ENCODE assay signal across 18 cellular contexts in genomic region chr20:57667385-57667784, GRCh38. TPM values are rescaled to one million over a fixed set of nuclear protein-coding genes. Genes with fewer than 3 reads are reported as not detected.
"Had no signal": no experiment of that assay in that cellular context is flagged by ENCODE, and none has a peak within 500 bp of the region (broad histone marks: within the 10 kb centered on the region; RNA-seq: fewer than 3 reads in every experiment).

No MANE protein-coding gene starts in this region.

- H3K27ac Mint-ChIP-seq: activated CD4-positive, alpha-beta T cell treated with anti-CD3 and anti-CD28 coated beads for 36 hours; progenitor cell of endocrine pancreas had no signal

- H3K27me3 Mint-ChIP-seq: activated CD4-positive, alpha-beta T cell treated with anti-CD3 and anti-CD28 coated beads for 36 hours; activated CD8-positive, alpha-beta T cell treated with anti-CD3 and anti-CD28 coated beads for 36 hours; progenitor cell of endocrine pancreas; stimulated activated naive B cell treated with anti-CD40 and anti-IgM and Interleukin-4, amounts not matched to agents 10 μg/mL and 1 μg/mL and 100 μg/mL, for 72 hours had no signal

- H3K9me3 ChIP-seq: heart right ventricle had no signal

- ATAC-seq: activated CD4-positive, alpha-beta T cell treated with anti-CD3 and anti-CD28 coated beads for 36 hours; heart right ventricle; sciatic nerve; stimulated activated naive B cell treated with anti-CD40 and anti-IgM and Interleukin-4, amounts not matched to agents 10 μg/mL and 1 μg/mL and 100 μg/mL, for 72 hours; T-cell had no signal

- H3K36me3 Mint-ChIP-seq: T-cell had no signal

- H3K9me3 Mint-ChIP-seq: activated CD8-positive, alpha-beta T cell treated with anti-CD3 and anti-CD28 coated beads for 36 hours; stimulated activated naive B cell treated with anti-CD40 and anti-IgM and Interleukin-4, amounts not matched to agents 10 μg/mL and 1 μg/mL and 100 μg/mL, for 72 hours; T-cell had no signal

- H3K27me3 ChIP-seq: heart right ventricle had no signal

- FAIRE-seq: colon, frontal cortex, islet of Langerhans had no signal

- H3K27ac ChIP-seq: heart right ventricle had no signal

- H3K4me3 ChIP-seq: heart right ventricle had no signal

- DNase-seq: activated CD4-positive, alpha-beta T cell treated with anti-CD3 and anti-CD28 coated beads for 36 hours; activated CD8-positive, alpha-beta memory T cell treated with anti-CD3 and anti-CD28 coated beads, Interleukin-2, amount 50 U/mL, for 4 hours; activated naive CD4-positive, alpha-beta T cell; effector CD8-positive, alpha-beta T cell; heart right ventricle; mesendoderm; stimulated activated CD4-positive, alpha-beta T cell treated with anti-CD3 and anti-CD28 coated beads, Interleukin-2, amount 100 ng/mL, for 24 hours; stimulated activated naive B cell treated with anti-CD40 and anti-IgM and Interleukin-4, amounts not matched to agents 10 μg/mL and 1 μg/mL and 100 μg/mL, for 72 hours; T-cell; T1000 had no signal

- H3K4me3 Mint-ChIP-seq: activated CD4-positive, alpha-beta T cell treated with anti-CD3 and anti-CD28 coated beads for 36 hours; activated CD8-positive, alpha-beta T cell treated with anti-CD3 and anti-CD28 coated beads for 36 hours; stimulated activated naive B cell treated with anti-CD40 and anti-IgM and Interleukin-4, amounts not matched to agents 10 μg/mL and 1 μg/mL and 100 μg/mL, for 72 hours; T-cell had no signal

RNA-seq across cellular contexts. Expression of gene ZBP1, which starts 47.2 kb away (rescaled TPM):
- total RNA-seq: bronchial epithelial cell, fibroblast of lung, frontal cortex, progenitor cell of endocrine pancreas had no signal
- polyA plus RNA-seq: fibroblast of lung had no signal
